ENCODE assay signal across 10 cellular contexts in the genomic region with DNA sequence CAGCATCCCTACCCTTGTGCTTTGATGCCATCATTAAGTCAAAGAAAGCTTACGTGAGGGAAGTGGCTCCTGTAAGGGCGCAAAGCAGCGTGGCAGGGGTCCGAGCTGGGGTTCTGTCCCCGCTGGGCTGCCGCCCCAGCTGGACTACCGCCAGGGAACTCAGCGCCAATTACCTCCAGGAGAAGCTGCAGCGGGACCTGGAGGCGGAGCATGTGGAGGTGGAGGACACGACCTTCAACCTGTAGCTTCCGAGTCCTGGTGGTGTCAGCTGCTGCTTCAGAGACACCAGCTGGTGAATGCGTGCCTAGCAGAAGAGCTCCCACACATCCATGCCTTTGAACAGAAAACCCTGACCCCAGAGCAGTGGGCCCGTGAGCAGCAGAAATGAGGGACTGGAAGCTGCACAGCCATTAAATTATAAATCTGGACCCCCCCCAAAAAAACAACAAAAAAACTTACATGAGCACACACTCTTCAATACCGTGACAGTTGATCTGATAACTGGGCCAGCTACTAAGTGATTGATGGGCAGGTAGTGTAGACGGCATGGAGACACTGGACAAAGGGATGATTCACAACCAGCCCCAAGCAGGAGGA. TPM values are rescaled to one million over a fixed set of nuclear protein-coding genes. Genes with fewer than 3 reads are reported as not detected.
A peak's percentile ranks its signal among the peaks of the same experiment; 100 is the strongest.
DNase-seq lines count a peak whose midpoint lies in the region; ATAC-seq and TF ChIP-seq lines count a peak whose summit lies in the region.
"Had no signal": no experiment of that assay in that cellular context is flagged by ENCODE, and none has a peak within 500 bp of the region (broad histone marks: within the 10 kb centered on the region; RNA-seq: fewer than 3 reads in every experiment).

No MANE protein-coding gene starts in this region.

- TF ChIP-seq CTCF in osteocyte (IDR thresholded peaks at IDR 0.05) = no peak

- peaks cover 22% of the 10 kb centered on the region for H3K4me1 Mint-ChIP-seq in activated CD4-positive, alpha-beta T cell treated with anti-CD3 and anti-CD28 coated beads, Interleukin-2, amount 10 ng/mL, durations not matched to agents 7 days and 5 days
- peaks cover 13% of the 10 kb centered on the region for H3K4me1 Mint-ChIP-seq in osteocyte (ENCODE audit: unreplicated experiment)

- CTCF ChIA-PET in activated CD4-positive, alpha-beta T cell treated with anti-CD3 and anti-CD28 coated beads, Interleukin-2, amount 10 ng/mL, durations not matched to agents 7 days and 5 days (lab: Charles Lee) = interaction anchor here (1.0 to 1.7 kb wide), 7 partner anchors 11 to 208 kb away, joined by 3 to 6 read pairs (median 4); a partner anchor contains a TSS

- no peaks in the 10 kb centered on the region for H3K36me3 Mint-ChIP-seq in activated CD4-positive, alpha-beta T cell treated with anti-CD3 and anti-CD28 coated beads, Interleukin-2, amount 10 ng/mL, durations not matched to agents 7 days and 5 days (ENCODE audit: low read depth)
- no peaks in the 10 kb centered on the region for H3K36me3 Mint-ChIP-seq in osteocyte (ENCODE audit: unreplicated experiment)

- no peak for ATAC-seq in HG02852 (IDR thresholded peaks at IDR 0.05; ENCODE audit: unreplicated experiment)
- ATAC-seq: upper lobe of right lung had no signal

- peak; percentile 93 for DNase-seq in DMS53 treated with DMSO at 0.1 percent for 48 hours (lab: John Stamatoyannopoulos, UW; ENCODE audit: unreplicated experiment)
- DNase-seq in M059J (ENCODE audit: low read depth) = peak; percentile 17
- DNase-seq in activated CD4-positive, alpha-beta T cell treated with anti-CD3 and anti-CD28 coated beads, Interleukin-2, amount 10 ng/mL, durations not matched to agents 7 days and 5 days = peak; percentile 29
- peak; percentile 75 for DNase-seq in left kidney (ENCODE audit: low read depth, low spot score)
- no peak for DNase-seq in osteocyte (ENCODE audit: extremely low spot score, unreplicated experiment)
- DNase-seq in A172 (ENCODE audit: low spot score) = no peak
- DNase-seq in amniotic stem cell (lab: John Stamatoyannopoulos, UW) = no peak
- DNase-seq: NCI-H2107, upper lobe of right lung had no signal

- peaks cover 6% of the 10 kb centered on the region for H3K27me3 Mint-ChIP-seq in activated CD4-positive, alpha-beta T cell treated with anti-CD3 and anti-CD28 coated beads, Interleukin-2, amount 10 ng/mL, durations not matched to agents 7 days and 5 days
- peaks cover 11% of the 10 kb centered on the region for H3K27me3 Mint-ChIP-seq in osteocyte (ENCODE audit: unreplicated experiment)

- no peaks in the 10 kb centered on the region for H3K9me3 Mint-ChIP-seq in activated CD4-positive, alpha-beta T cell treated with anti-CD3 and anti-CD28 coated beads, Interleukin-2, amount 10 ng/mL, durations not matched to agents 7 days and 5 days
- H3K9me3 Mint-ChIP-seq in osteocyte (ENCODE audit: unreplicated experiment) = no peaks in the 10 kb centered on the region

- H3K27ac Mint-ChIP-seq in activated CD4-positive, alpha-beta T cell treated with anti-CD3 and anti-CD28 coated beads, Interleukin-2, amount 10 ng/mL, durations not matched to agents 7 days and 5 days = no peak overlapping the region
- no peak overlapping the region for H3K27ac Mint-ChIP-seq in osteocyte (ENCODE audit: unreplicated experiment)

- POLR2A ChIA-PET in activated CD4-positive, alpha-beta T cell treated with anti-CD3 and anti-CD28 coated beads, Interleukin-2, amount 10 ng/mL, durations not matched to agents 7 days and 5 days (lab: Charles Lee) = interaction anchor here (0.5 to 1.2 kb wide), 2 partner anchors 119 to 156 kb away, joined by 5 to 6 read pairs; a partner anchor contains a TSS

- no peak overlapping the region for H3K4me3 Mint-ChIP-seq in activated CD4-positive, alpha-beta T cell treated with anti-CD3 and anti-CD28 coated beads, Interleukin-2, amount 10 ng/mL, durations not matched to agents 7 days and 5 days
- no peak overlapping the region for H3K4me3 Mint-ChIP-seq in osteocyte (ENCODE audit: unreplicated experiment)

RNA-seq across cellular contexts. Expression of a gene that starts 20.1 kb away (rescaled TPM):
- total RNA-seq in M059J (2014; rRNA removed; shearing (Covaris generic)) = 127 and 160 TPM in 2 replicates
- total RNA-seq in activated CD4-positive, alpha-beta T cell treated with anti-CD3 and anti-CD28 coated beads, Interleukin-2, amount 10 ng/mL, durations not matched to agents 7 days and 5 days = 10 to 100 TPM in 1 of 2 experiments, 1 to 10 TPM in 1; 9.2 to 10.1 TPM
- total RNA-seq in osteocyte = 37.6 and 44.8 TPM in 2 replicates
- total RNA-seq in A172 (2014; rRNA removed; shearing (Covaris generic)) = 148 and 171 TPM in 2 replicates

Comparison
In these comparisons a context has a peak if more than half of its experiments do, and no peak if none do; other contexts are left out.
1. DNase-seq: peak in DMS53 treated with DMSO at 0.1 percent for 48 hours (single experiment), M059J (single experiment), activated CD4-positive, alpha-beta T cell treated with anti-CD3 and anti-CD28 coated beads, Interleukin-2, amount 10 ng/mL, durations not matched to agents 7 days and 5 days (single experiment) and left kidney (single experiment); none in osteocyte (single experiment), A172 (single experiment) and amniotic stem cell (single experiment).